Comparison of ENCODE assay signal across 8 cellular contexts in the genomic region with DNA sequence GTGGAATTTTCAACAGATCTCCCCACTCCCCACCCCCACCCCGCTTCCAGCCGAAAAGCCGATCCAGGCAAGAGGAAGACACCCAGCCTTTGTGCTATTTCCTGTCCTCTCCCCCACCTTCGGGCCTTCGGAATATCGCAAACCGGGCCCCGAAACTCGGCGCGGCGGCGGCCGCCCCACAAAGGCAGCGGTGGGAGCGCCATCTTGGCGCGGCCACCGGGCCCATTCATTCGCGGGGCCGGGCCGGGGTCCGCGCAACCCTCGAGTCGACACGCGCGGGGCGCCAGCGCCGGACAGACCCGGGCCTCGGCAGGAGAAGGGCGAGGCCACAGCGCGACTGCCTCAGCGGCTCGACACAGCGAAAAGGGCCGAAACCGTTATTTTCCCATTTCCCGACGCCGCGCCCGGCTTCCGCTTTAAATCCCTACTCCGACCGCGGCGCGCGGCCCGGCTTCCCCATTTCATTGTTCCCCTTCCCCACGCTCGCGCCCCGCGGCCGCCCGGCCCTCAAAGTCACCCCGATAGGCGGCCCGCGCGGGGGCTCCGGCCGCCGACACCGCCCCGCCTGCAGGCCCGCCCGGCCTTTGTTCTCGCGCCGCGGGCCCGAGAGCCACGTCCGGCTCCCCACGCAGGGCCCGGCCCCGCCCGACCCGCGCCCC. TPM values are rescaled to one million over a fixed set of nuclear protein-coding genes. Genes with fewer than 3 reads are reported as not detected.
A peak's percentile ranks its signal among the peaks of the same experiment; 100 is the strongest.
DNase-seq lines count a peak whose midpoint lies in the region; ATAC-seq and TF ChIP-seq lines count a peak whose summit lies in the region.

No MANE protein-coding gene starts in this region.

- H3K9me3 ChIP-seq in PC-3 (ENCODE audit: low read length) = no peaks in the 10 kb centered on the region

- CTCF ChIA-PET in PC-3 (lab: Charles Lee) = no interaction called here

- no peaks in the 10 kb centered on the region for H3K9me2 ChIP-seq in PC-3 (replicated peaks; ENCODE audit: low read length)

- H3K4me3 ChIP-seq in PC-3 (ENCODE audit: low read length) = peak overlapping the region; percentile 93

- intact Hi-C loops in PC-3 (cut with micrococcal nuclease) (loop anchor here (2.0 kb wide), 2 partner anchors 19 to 31 kb away; no protein-coding TSS in a partner anchor), head of caudate nucleus (cut with DNase I) (loop anchor here (5.0 kb wide), 1 partner anchor 113 kb away; a partner anchor contains a TSS), posterior cingulate gyrus (cut with DNase I) (loop anchor here (2.0 to 5.0 kb wide), 3 partner anchors 19 to 111 kb away; a partner anchor contains a TSS)

- peak overlapping the region; percentile 26 for H3K27ac ChIP-seq in PC-3 (ENCODE audit: low read length)

- peaks cover 44% of the 10 kb centered on the region for H4K20me1 ChIP-seq in PC-3 (ENCODE audit: low read length)

- H3K79me2 ChIP-seq in PC-3 (ENCODE audit: low read length) = peaks cover 66% of the 10 kb centered on the region

- H2AFZ ChIP-seq in PC-3 (ENCODE audit: low read length) = peak overlapping the region; percentile 51; the same call in 1 of the 2 replicates

- DNase-seq in NCI-H2227 (lab: John Stamatoyannopoulos, UW; ENCODE audit: unreplicated experiment) (peak; percentile 72), NCI-H2227 treated with DMSO at 0.1 percent for 48 hours (lab: John Stamatoyannopoulos, UW) (no peak), PC-3 (peak; percentile 35), head of caudate nucleus (peak in 38 of 42 donors; percentile 31 to 79 (median 52)), posterior cingulate gyrus (peak in 7 of 10 donors; percentile 21 to 89 (median 52)), mucosa of gallbladder (ENCODE audit: low spot score) (no peak)
- DNase-seq in activated naive CD4-positive, alpha-beta T cell treated with anti-CD3 and anti-CD28 coated beads, Interleukin-2, amount 50 U/mL, for 16 hours = peak; percentile 44

- H3K27me3 ChIP-seq in PC-3 (ENCODE audit: low read length) = no peaks in the 10 kb centered on the region

- H3K9ac ChIP-seq in PC-3 (ENCODE audit: low read length) = peak overlapping the region; percentile 93

- ATAC-seq in HG02938 (IDR thresholded peaks at IDR 0.05; ENCODE audit: unreplicated experiment) = peak; percentile 43
- peak; percentile 11 for ATAC-seq in PC-3

- no TSS peak for BruUV-seq in PC-3 (replicated peaks; lab: Mats Ljungman, UMichigan)

- POLR2A ChIA-PET in PC-3 (lab: Charles Lee; ENCODE audit: unreplicated experiment) = no interaction called here

- no peaks in the 10 kb centered on the region for H3F3A ChIP-seq in PC-3 (ENCODE audit: low read length, unreplicated experiment)

- no peaks in the 10 kb centered on the region for H3K36me3 ChIP-seq in PC-3 (ENCODE audit: low read depth, low read length)

- H3K4me2 ChIP-seq in PC-3 (ENCODE audit: low read length) = peak overlapping the region; percentile 85

- no peak for TF ChIP-seq CTCF in PC-3 (conservative IDR thresholded peaks at IDR 0.05; ENCODE audit: low read depth, low read length)

- peaks cover 44% of the 10 kb centered on the region for H3K4me1 ChIP-seq in PC-3 (ENCODE audit: insufficient read depth, low read length)

RNA-seq across cellular contexts. Expression of a gene that starts 0.9 kb away (rescaled TPM):
- total RNA-seq in PC-3 (2014; rRNA removed) = 125 and 171 TPM in 2 replicates
- 338 TPM for total RNA-seq in mucosa of gallbladder

RNA-seq across cellular contexts. Expression of a gene that starts 25.1 kb away (rescaled TPM):
- 1.7 and 3.0 TPM in 2 replicates for total RNA-seq in PC-3 (2014; rRNA removed)
- 0.32 TPM for total RNA-seq in mucosa of gallbladder

RNA-seq across cellular contexts. Expression of a gene that starts 29.1 kb away (rescaled TPM):
- total RNA-seq in PC-3 (2014; rRNA removed) (22.6 and 29.1 TPM in 2 replicates), mucosa of gallbladder (2.4 TPM)

Comparison
In these comparisons a context has a peak if more than half of its experiments do, and no peak if none do; other contexts are left out.
1. DNase-seq: peak in NCI-H2227 (single experiment), PC-3 (single experiment), activated naive CD4-positive, alpha-beta T cell treated with anti-CD3 and anti-CD28 coated beads, Interleukin-2, amount 50 U/mL, for 16 hours (single experiment), head of caudate nucleus (38 of 42) and posterior cingulate gyrus (7 of 10); none in NCI-H2227 treated with DMSO at 0.1 percent for 48 hours (single experiment) and mucosa of gallbladder (single experiment).